Comparison of ENCODE assay signal across 7 cellular contexts in the genomic region with DNA sequence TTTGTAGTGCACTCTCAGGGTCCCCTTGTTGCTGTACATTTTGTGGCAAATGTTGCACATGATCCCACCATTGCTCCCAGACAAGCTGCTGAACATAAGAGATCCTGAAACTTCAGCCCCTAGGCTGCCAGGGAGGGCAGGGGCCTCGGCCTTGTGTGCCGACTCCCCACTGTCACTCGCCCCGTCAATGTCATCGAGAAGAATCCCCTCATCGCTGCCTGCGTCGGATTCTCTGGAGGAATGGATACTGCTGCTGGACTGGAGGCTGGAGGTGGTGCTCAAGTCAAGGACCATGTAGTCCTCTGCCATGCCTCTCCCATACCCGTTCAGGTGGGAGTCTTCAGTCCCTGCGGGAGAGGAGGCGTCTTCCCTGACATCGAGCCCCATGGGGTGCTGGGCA.
"Had no signal": no experiment of that assay in that cellular context is flagged by ENCODE, and none has a peak within 500 bp of the region (broad histone marks: within the 10 kb centered on the region; RNA-seq: fewer than 3 reads in every experiment).

No MANE protein-coding gene starts in this region.

- H3K9me3 ChIP-seq: HAP-1 had no signal

- H3K27ac ChIP-seq: HL-60 had no signal

- ATAC-seq: HCT116, HepG2 had no signal

- H3K4me3 ChIP-seq: HAP-1 had no signal

- DNase-seq: GOT3, H7, HFFc6 had no signal

- H3K36me3 ChIP-seq: HAP-1 had no signal
